ENCODE assay signal across 8 cellular contexts in the genomic region with DNA sequence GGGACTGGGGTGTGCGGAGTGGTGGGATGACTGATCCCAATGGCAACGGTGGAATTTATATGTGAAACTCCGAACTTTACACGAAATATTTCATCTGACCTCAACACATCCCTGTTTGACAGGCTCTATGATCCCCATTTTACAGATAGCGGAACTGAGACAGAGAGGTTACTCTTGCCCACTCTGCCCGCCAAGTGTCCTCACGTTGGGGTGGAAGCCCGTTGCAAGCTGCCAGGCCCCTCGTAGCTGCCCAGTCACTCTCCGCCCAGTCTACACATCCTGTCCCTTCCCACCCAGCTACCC. TPM values are rescaled to one million over a fixed set of nuclear protein-coding genes. Genes with fewer than 3 reads are reported as not detected.
DNase-seq lines count a peak whose midpoint lies in the region; ATAC-seq and TF ChIP-seq lines count a peak whose summit lies in the region.

No MANE protein-coding gene starts in this region.

- H4K20me1 ChIP-seq in smooth muscle cell (ENCODE audit: low read depth): no peaks in the 10 kb centered on the region

- H3K36me3 ChIP-seq in iPS-15b (ENCODE audit: control insufficient read depth, insufficient read depth, low read length) (no peaks in the 10 kb centered on the region), smooth muscle cell (ENCODE audit: low read depth) (no peaks in the 10 kb centered on the region)

- H3K27me3 ChIP-seq in iPS-15b (ENCODE audit: control insufficient read depth, insufficient read depth, low read length) (no peaks in the 10 kb centered on the region), smooth muscle cell (ENCODE audit: low read depth) (peaks cover 38% of the 10 kb centered on the region)

- DNase-seq in NCI-H1694 treated with DMSO at 0.1 percent for 48 hours (lab: John Stamatoyannopoulos, UW) (peak; percentile 55), NCI-H1694 (lab: John Stamatoyannopoulos, UW) (no peak), WTC11 (ENCODE audit: low spot score) (no peak), smooth muscle cell (lab: John Stamatoyannopoulos, UW; ENCODE audit: unreplicated experiment) (no peak), AML-193 (lab: John Stamatoyannopoulos, UW) (no peak), nucleus accumbens (lab: John Stamatoyannopoulos, UW) (no peak), DMS153 (lab: John Stamatoyannopoulos, UW) (no peak)

- peaks cover 4% of the 10 kb centered on the region for H3K27me3 Mint-ChIP-seq in WTC11 (ENCODE audit: low read depth)

- peak overlapping the region; percentile 55 for H2AFZ ChIP-seq in smooth muscle cell (ENCODE audit: low read depth)

- no peaks in the 10 kb centered on the region for H3K79me2 ChIP-seq in smooth muscle cell (ENCODE audit: low read depth)

- H3K27ac Mint-ChIP-seq in WTC11: peak overlapping the region; percentile 65

- TF ChIP-seq CTCF in WTC11 (IDR thresholded peaks at IDR 0.05) (no peak), smooth muscle cell (IDR thresholded peaks at IDR 0.05; ENCODE audit: borderline replicate concordance, insufficient read depth, poor library complexity, severe bottlenecking) (no peak)

- peaks cover 11% of the 10 kb centered on the region for H3K36me3 Mint-ChIP-seq in WTC11

- 82% methylated on average over 9 of the region's 10 CpGs for WGBS in smooth muscle cell (ENCODE audit: low lambda C conversion rate)

- peaks cover 4% of the 10 kb centered on the region; the same call in 1 of the 2 replicates for H3K9me3 Mint-ChIP-seq in WTC11

- peaks cover 57% of the 10 kb centered on the region for H3K4me1 Mint-ChIP-seq in WTC11

- no peak overlapping the region for H3K27ac ChIP-seq in smooth muscle cell (ENCODE audit: low read depth)

- no peak overlapping the region for H3K9ac ChIP-seq in iPS-15b (ENCODE audit: low read depth, low read length)
- no peak overlapping the region for H3K9ac ChIP-seq in smooth muscle cell (ENCODE audit: low read depth)

- CTCF ChIA-PET in WTC11 (lab: Charles Lee): interaction anchor here (0.6 to 2.1 kb wide), 13 partner anchors 9 to 467 kb away, joined by 3 to 11 read pairs (median 7); no protein-coding TSS in a partner anchor

- peak overlapping the region; percentile 57 for H3K4me3 Mint-ChIP-seq in WTC11

- H3K4me1 ChIP-seq in iPS-15b (ENCODE audit: control insufficient read depth, insufficient read depth, low read length) (peaks cover 19% of the 10 kb centered on the region), smooth muscle cell (ENCODE audit: low read depth) (peaks cover 11% of the 10 kb centered on the region)

- POLR2A ChIA-PET in WTC11 (lab: Charles Lee): interaction anchor here (0.8 to 1.8 kb wide), 7 partner anchors 9 to 289 kb away, joined by 3 to 18 read pairs (median 4); partner anchors contain the start of gene CBX3

- peaks cover 5% of the 10 kb centered on the region for H3F3A ChIP-seq in smooth muscle cell (ENCODE audit: low read depth)

- no peak for ATAC-seq in WTC11

- peak overlapping the region; percentile 86 for H3K4me2 ChIP-seq in smooth muscle cell

- H3K9me3 ChIP-seq in iPS-15b (ENCODE audit: control insufficient read depth, insufficient read depth, low read length) (peaks cover 5% of the 10 kb centered on the region), smooth muscle cell (replicated peaks; ENCODE audit: low read depth) (no peaks in the 10 kb centered on the region)

- peak overlapping the region; percentile 28 for H3K4me3 ChIP-seq in iPS-15b (ENCODE audit: low read depth, low read length)
- H3K4me3 ChIP-seq in smooth muscle cell: peak overlapping the region; percentile 53

TF ChIP-seq in WTC11, 78 proteins besides CTCF, POLR2A, EP300 and RAD21:
- no peak for TF ChIP-seq E2F1 (CRISPR knock-in tag; IDR thresholded peaks at IDR 0.05)
- TF ChIP-seq ERG (CRISPR knock-in tag; IDR thresholded peaks at IDR 0.05): 0 out of 2 replicates have a peak, but pooled peaks have one; percentile 44
TF ChIP-seq in WTC11: peak in this region for 1.

RNA-seq across cellular contexts. Expression of gene NFE2L3, which starts 0.4 kb away (rescaled TPM):
- total RNA-seq in WTC11 (2021): 66.8 to 68.6 TPM (median 68.5 TPM) in 3 replicates
- total RNA-seq in smooth muscle cell: 5.5 and 5.6 TPM in 2 replicates
- 2.4 and 6.2 TPM in 2 replicates for polyA plus RNA-seq in smooth muscle cell

RNA-seq across cellular contexts. Expression of gene HNRNPA2B1, which starts 48.9 kb away (rescaled TPM):
- total RNA-seq in WTC11 (2021) (1,081 to 1,101 TPM (median 1,097 TPM) in 3 replicates), smooth muscle cell (158 and 173 TPM in 2 replicates)
- 393 and 438 TPM in 2 replicates for polyA plus RNA-seq in smooth muscle cell

RNA-seq across cellular contexts. Expression of gene CBX3, which starts 49.9 kb away (rescaled TPM):
- total RNA-seq in WTC11 (2021) (204 to 232 TPM (median 213 TPM) in 3 replicates), smooth muscle cell (156 and 181 TPM in 2 replicates)
- 118 and 119 TPM in 2 replicates for polyA plus RNA-seq in smooth muscle cell

Comparison
In these comparisons a context has a peak if more than half of its experiments do, and no peak if none do; other contexts are left out.
1. RNA of gene NFE2L3, which starts 0.4 kb away (total RNA-seq): 66.8 to 68.6 TPM in WTC11; 5.5 to 5.6 TPM in smooth muscle cell; every median in the first group is over 10 times any median in the second.